Comparison of ENCODE assay signal across 8 cellular contexts in the genomic region with DNA sequence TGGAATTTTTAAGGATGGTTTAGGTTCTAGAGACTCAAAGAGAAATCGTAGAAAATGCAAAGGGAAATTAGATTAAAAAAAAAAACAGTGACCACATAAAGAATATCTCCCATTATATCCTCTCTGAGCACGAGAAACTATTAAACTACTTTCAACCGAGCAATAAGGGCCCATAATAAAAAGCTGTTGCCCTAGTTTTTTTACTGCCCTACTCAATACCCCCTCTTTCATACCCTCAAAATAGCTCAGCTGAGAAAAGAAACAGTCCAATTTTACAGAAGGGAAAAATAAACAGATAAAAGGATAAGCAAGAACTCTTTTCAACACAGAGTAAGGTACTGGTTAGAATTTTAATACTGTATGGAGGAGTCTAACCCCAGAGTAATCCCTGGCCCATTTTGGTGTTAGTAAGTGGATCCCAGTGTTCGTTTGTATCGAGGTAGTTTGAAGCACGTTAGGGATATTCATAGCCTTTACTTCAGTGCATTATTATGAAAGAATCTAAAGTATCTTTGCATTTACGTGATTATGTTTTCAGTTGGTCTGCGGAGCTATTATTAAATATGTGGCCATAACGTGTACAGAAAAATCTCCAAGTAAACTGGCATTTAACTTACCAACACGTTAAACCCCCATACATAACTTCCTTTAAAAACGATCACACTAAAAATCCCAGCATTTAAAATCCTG. TPM values are rescaled to one million over a fixed set of nuclear protein-coding genes. Genes with fewer than 3 reads are reported as not detected.
A peak's percentile ranks its signal among the peaks of the same experiment; 100 is the strongest.
DNase-seq lines count a peak whose midpoint lies in the region; ATAC-seq and TF ChIP-seq lines count a peak whose summit lies in the region.

No MANE protein-coding gene starts in this region.

- CTCF ChIA-PET in AG04449 (lab: Yijun Ruan, JAX) (interaction anchor here (0.7 to 6.0 kb wide), 14 partner anchors 9 to 129 kb away, joined by 3 to 49 read pairs (median 4); a partner anchor contains a TSS), MCF 10A (lab: Yijun Ruan, JAX) (interaction anchor here (0.6 to 3.1 kb wide), 11 partner anchors 9 to 117 kb away, joined by 3 to 15 read pairs (median 5); a partner anchor contains a TSS)

- no peaks in the 10 kb centered on the region; the same call in 1 of the 2 replicates for H3K36me3 ChIP-seq in HUES6 (ENCODE audit: control insufficient read depth, insufficient read depth, low read length)
- no peaks in the 10 kb centered on the region for H3K36me3 ChIP-seq in mucosa of rectum (ENCODE audit: control insufficient read depth in 2 of 2, insufficient read depth in 2 of 2, low read length in 2 of 2)

- H3K4me3 ChIP-seq in AG04449 (ENCODE audit: low read depth, low read length) (peak overlapping the region; percentile 81), HUES6 (ENCODE audit: low read depth, low read length) (peak overlapping the region; percentile 90), mucosa of rectum (ENCODE audit: low read length in 2 of 2) (peak overlapping the region; percentile 84 to 93)

- no TSS peak for BruUV-seq in MCF 10A (replicated peaks; lab: Mats Ljungman, UMichigan)

- H3K27me3 ChIP-seq in HUES6 (ENCODE audit: control insufficient read depth, insufficient read depth, low read length) (peaks cover 61% of the 10 kb centered on the region), mucosa of rectum (ENCODE audit: control insufficient read depth in 2 of 2, insufficient read depth in 2 of 2, low read length in 2 of 2) (no peaks in the 10 kb centered on the region)

- no peaks in the 10 kb centered on the region for H3K27me3 Mint-ChIP-seq in MCF 10A (ENCODE audit: insufficient read depth, unreplicated experiment)

- H3K27ac Mint-ChIP-seq in MCF 10A (ENCODE audit: low read depth, unreplicated experiment), result no peak overlapping the region

- H3K4me1 Mint-ChIP-seq in MCF 10A (ENCODE audit: insufficient read depth, unreplicated experiment), result no peaks in the 10 kb centered on the region

- H3K9ac ChIP-seq in HUES6 (ENCODE audit: low read length) (peak overlapping the region; percentile 92), mucosa of rectum (ENCODE audit: low read depth in 1 of 2, low read length in 2 of 2) (peak overlapping the region; percentile 19 to 98)

- H3K9me3 Mint-ChIP-seq in MCF 10A (ENCODE audit: unreplicated experiment), result no peaks in the 10 kb centered on the region

- no peak for ATAC-seq in GM19035 (IDR thresholded peaks at IDR 0.05; ENCODE audit: unreplicated experiment)
- ATAC-seq in GM21367 (IDR thresholded peaks at IDR 0.05; ENCODE audit: unreplicated experiment), result no peak
- no peak for ATAC-seq in GM19467 (IDR thresholded peaks at IDR 0.05; ENCODE audit: unreplicated experiment)

- peak overlapping the region; percentile 73 for H3K4me3 Mint-ChIP-seq in MCF 10A (ENCODE audit: unreplicated experiment)

- H3K9me3 ChIP-seq in HUES6 (ENCODE audit: control insufficient read depth, insufficient read depth, low read depth, low read length) (no peaks in the 10 kb centered on the region), mucosa of rectum (ENCODE audit: control insufficient read depth in 2 of 2, low read length in 2 of 2) (no peaks in the 10 kb centered on the region)

- DNase-seq in AG04449 (ENCODE audit: low read depth, low spot score), result no peak
- no peak for DNase-seq in MCF 10A (ENCODE audit: unreplicated experiment)
- no peak for DNase-seq in HuH-7.5 (ENCODE audit: low spot score)

- H3K27ac ChIP-seq in HUES6 (ENCODE audit: low read depth, low read length), result peak overlapping the region; percentile 9; the same call in 1 of the 2 replicates
- peak overlapping the region; percentile 90 for H3K27ac ChIP-seq in mucosa of rectum (ENCODE audit: low read depth in 2 of 2, low read length in 2 of 2)

- TF ChIP-seq CTCF in AG04449 (IDR thresholded peaks at IDR 0.05; ENCODE audit: insufficient read depth, low read length, missing control alignments) (no peak), MCF 10A (IDR thresholded peaks at IDR 0.05; ENCODE audit: unreplicated experiment) (no peak)

- intact Hi-C loops in MCF 10A (cut with micrococcal nuclease), result loop anchor here (5.0 kb wide), 1 partner anchor 68 kb away; no protein-coding TSS in a partner anchor

- POLR2A ChIA-PET in AG04449 (lab: Yijun Ruan, JAX) (interaction anchor here (0.7 to 2.0 kb wide), 10 partner anchors 9 to 92 kb away, joined by 3 to 17 read pairs (median 4); a partner anchor contains a TSS), MCF 10A (lab: Yijun Ruan, JAX) (interaction anchor here (0.5 to 3.5 kb wide), 10 partner anchors 10 to 933 kb away, joined by 3 to 25 read pairs (median 4); a partner anchor contains a TSS)

- no peaks in the 10 kb centered on the region for H3K36me3 Mint-ChIP-seq in MCF 10A (ENCODE audit: insufficient read depth, unreplicated experiment)

- peaks cover 24% of the 10 kb centered on the region for H3K4me1 ChIP-seq in HUES6 (ENCODE audit: control insufficient read depth, insufficient read depth, low read length)
- peaks cover 15 to 37% of the 10 kb centered on the region in 2 donors for H3K4me1 ChIP-seq in mucosa of rectum (ENCODE audit: control insufficient read depth in 2 of 2, insufficient read depth in 2 of 2, low read length in 2 of 2)

RNA-seq across cellular contexts. Expression of a gene that starts 1.0 kb away (rescaled TPM):
- total RNA-seq in MCF 10A (2022), result 3.4 and 3.8 TPM in 2 replicates

RNA-seq across cellular contexts. Expression of a gene that starts 47.4 kb away (rescaled TPM):
- total RNA-seq in MCF 10A (2022), result not detected in 2 replicates
